ENCODE assay signal across 18 cellular contexts in the genomic region with DNA sequence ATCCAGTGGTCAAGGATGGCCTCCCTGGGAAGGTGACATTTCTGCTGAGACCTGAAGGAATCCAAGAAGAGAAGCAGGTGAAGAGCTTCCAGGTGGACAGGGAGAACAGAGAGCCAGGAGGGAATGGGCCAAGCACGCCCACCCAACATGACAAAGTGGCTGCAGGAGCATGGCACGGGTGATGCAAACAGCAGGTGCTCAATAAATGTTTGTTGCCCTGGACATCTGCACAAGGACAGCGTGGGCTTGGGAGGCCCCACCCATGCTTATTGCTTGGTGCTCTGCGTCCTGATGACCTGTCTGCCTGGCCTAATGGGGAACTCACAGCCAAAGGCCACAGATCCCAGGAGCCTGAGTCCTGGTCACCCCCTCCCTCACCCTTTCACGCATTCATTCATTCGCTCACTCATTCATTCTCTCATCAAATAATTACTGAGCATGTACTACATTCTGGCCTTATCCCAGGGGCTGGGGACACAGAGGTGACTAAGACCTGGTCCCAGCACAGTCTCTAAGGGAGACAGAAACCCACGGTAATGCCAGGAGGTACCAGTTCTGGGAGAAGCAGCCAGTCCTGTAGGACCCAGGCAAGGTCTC. TPM values are rescaled to one million over a fixed set of nuclear protein-coding genes. Genes with fewer than 3 reads are reported as not detected.
DNase-seq lines count a peak whose midpoint lies in the region; ATAC-seq and TF ChIP-seq lines count a peak whose summit lies in the region.
"Had no signal": no experiment of that assay in that cellular context is flagged by ENCODE, and none has a peak within 500 bp of the region (broad histone marks: within the 10 kb centered on the region; RNA-seq: fewer than 3 reads in every experiment).

No MANE protein-coding gene starts in this region.

- intact Hi-C loops in esophagus squamous epithelium (cut with DNase I) = no loop called here

- no peak overlapping the region for H3K4me3 ChIP-seq in HEK293 (ENCODE audit: low read depth, low read length)
- no peak overlapping the region for H3K4me3 ChIP-seq in SJSA1
- H3K4me3 ChIP-seq in esophagus squamous epithelium = no peak overlapping the region
- H3K4me3 ChIP-seq: GM23338 had no signal

- H3K27ac Mint-ChIP-seq in stimulated activated naive B cell treated with anti-CD40 and anti-IgM and Interleukin-4, amounts not matched to agents 10 μg/mL and 1 μg/mL and 100 μg/mL, for 72 hours = peak overlapping the region; percentile 67
- no peak overlapping the region for H3K27ac Mint-ChIP-seq in endothelial cell (ENCODE audit: unreplicated experiment)
- H3K27ac Mint-ChIP-seq: GM23338 had no signal

- H3K27ac ChIP-seq in HEK293 (ENCODE audit: extremely low read depth, low read depth, low read length) (no peak overlapping the region), SJSA1 (peak overlapping the region; percentile 76), esophagus squamous epithelium (peak overlapping the region; percentile 47 to 80 (median 72))

- peaks cover 10 to 21% of the 10 kb centered on the region in 2 donors for H3K36me3 Mint-ChIP-seq in stimulated activated naive B cell treated with anti-CD40 and anti-IgM and Interleukin-4, amounts not matched to agents 10 μg/mL and 1 μg/mL and 100 μg/mL, for 72 hours
- H3K36me3 Mint-ChIP-seq in endothelial cell (ENCODE audit: low read depth, unreplicated experiment) = peaks cover 15% of the 10 kb centered on the region

- no peaks in the 10 kb centered on the region for H3K9me3 Mint-ChIP-seq in stimulated activated naive B cell treated with anti-CD40 and anti-IgM and Interleukin-4, amounts not matched to agents 10 μg/mL and 1 μg/mL and 100 μg/mL, for 72 hours
- H3K9me3 Mint-ChIP-seq in endothelial cell (ENCODE audit: unreplicated experiment) = no peaks in the 10 kb centered on the region

- peaks cover 0 to 18% of the 10 kb centered on the region in 2 experiments; a peak in 2 of 3 replicates for H3K36me3 ChIP-seq in HEK293 (ENCODE audit: control insufficient read depth in 2 of 2, insufficient read depth in 1 of 2, low read length in 2 of 2)
- peaks cover 20% of the 10 kb centered on the region for H3K36me3 ChIP-seq in SJSA1
- H3K36me3 ChIP-seq in esophagus squamous epithelium = peaks cover 10 to 23% (median 11%) of the 10 kb centered on the region in 3 donors

- CTCF ChIA-PET in HEK293 (lab: Yijun Ruan, JAX) = interaction anchor here (0.6 to 2.1 kb wide), 2 partner anchors 129 to 429 kb away, joined by 5 to 11 read pairs; no protein-coding TSS in a partner anchor

- H3K4me1 Mint-ChIP-seq in stimulated activated naive B cell treated with anti-CD40 and anti-IgM and Interleukin-4, amounts not matched to agents 10 μg/mL and 1 μg/mL and 100 μg/mL, for 72 hours = peaks cover 8 to 17% of the 10 kb centered on the region in 2 donors
- no peaks in the 10 kb centered on the region for H3K4me1 Mint-ChIP-seq in endothelial cell (ENCODE audit: unreplicated experiment)

- ATAC-seq in stimulated activated naive B cell treated with anti-CD40 and anti-IgM and Interleukin-4, amounts not matched to agents 10 μg/mL and 1 μg/mL and 100 μg/mL, for 72 hours (replicated peaks) = no peak
- ATAC-seq in HG03280 (IDR thresholded peaks at IDR 0.05; ENCODE audit: unreplicated experiment) = no peak
- no peak for ATAC-seq in HG03432 (IDR thresholded peaks at IDR 0.05; ENCODE audit: unreplicated experiment)
- ATAC-seq: GM23338 had no signal

- WGBS in esophagus squamous epithelium, 2 donors = 85 to 95% methylated on average over 7 of the region's 7 CpGs

- H3K27me3 ChIP-seq in SJSA1 (replicated peaks) = no peaks in the 10 kb centered on the region
- no peaks in the 10 kb centered on the region for H3K27me3 ChIP-seq in esophagus squamous epithelium

- H3K9me3 ChIP-seq in HEK293 (ENCODE audit: control insufficient read depth, insufficient read depth, low read depth, low read length) (no peaks in the 10 kb centered on the region), SJSA1 (replicated peaks) (0 out of 2 replicates have a peak, but pooled peaks cover 3% of the 10 kb centered on the region), esophagus squamous epithelium (no peaks in the 10 kb centered on the region)
- H3K9me3 ChIP-seq: SK-N-SH had no signal

- DNase-seq in SJSA1 (ENCODE audit: low read depth in 1 of 2, low spot score in 2 of 2) = no peak
- DNase-seq in esophagus squamous epithelium (lab: John Stamatoyannopoulos, UW) = no peak
- DNase-seq in stimulated activated naive B cell treated with anti-CD40 and anti-IgM and Interleukin-4, amounts not matched to agents 10 μg/mL and 1 μg/mL and 100 μg/mL, for 72 hours = no peak
- no peak for DNase-seq in NCI-H345 (lab: John Stamatoyannopoulos, UW)
- DNase-seq in endothelial cell (ENCODE audit: low spot score) = no peak
- DNase-seq: C1 segment of cervical spinal cord, DND-41, GDM1, Kasumi-1, NCI-H1105, NCI-H187 treated with DMSO at 0.1 percent for 48 hours, NCI-H446 treated with DMSO at 0.1 percent for 48 hours, NCI-H774, SK-N-SH had no signal

- no peaks in the 10 kb centered on the region for H3K27me3 Mint-ChIP-seq in stimulated activated naive B cell treated with anti-CD40 and anti-IgM and Interleukin-4, amounts not matched to agents 10 μg/mL and 1 μg/mL and 100 μg/mL, for 72 hours
- peaks cover 3% of the 10 kb centered on the region for H3K27me3 Mint-ChIP-seq in endothelial cell (ENCODE audit: unreplicated experiment)

- POLR2A ChIA-PET in HEK293 (lab: Yijun Ruan, JAX) = interaction anchor here (0.5 to 1.0 kb wide), 4 partner anchors 9 to 323 kb away, joined by 3 to 5 read pairs (median 4); no protein-coding TSS in a partner anchor

- H3K4me1 ChIP-seq in HEK293 (ENCODE audit: control insufficient read depth, insufficient read depth, low read length) (no peaks in the 10 kb centered on the region), SJSA1 (replicated peaks) (peaks cover 70% of the 10 kb centered on the region), esophagus squamous epithelium (peaks cover 7 to 31% (median 20%) of the 10 kb centered on the region in 3 donors)

- H3K4me3 Mint-ChIP-seq in stimulated activated naive B cell treated with anti-CD40 and anti-IgM and Interleukin-4, amounts not matched to agents 10 μg/mL and 1 μg/mL and 100 μg/mL, for 72 hours = no peak overlapping the region
- H3K4me3 Mint-ChIP-seq in endothelial cell (ENCODE audit: unreplicated experiment) = no peak overlapping the region
- H3K4me3 Mint-ChIP-seq: GM23338 had no signal

- no peak for TF ChIP-seq CTCF in HEK293 (tag by site-specific recombination; IDR thresholded peaks at IDR 0.05)
- TF ChIP-seq CTCF in esophagus squamous epithelium (IDR thresholded peaks at IDR 0.05) = no peak
- TF ChIP-seq CTCF in endothelial cell (IDR thresholded peaks at IDR 0.05; ENCODE audit: unreplicated experiment) = no peak

- TF ChIP-seq POLR2A in esophagus squamous epithelium (IDR thresholded peaks at IDR 0.05) = no peak

TF ChIP-seq in HEK293, 187 proteins besides CTCF, POLR2A, EP300 and RAD21 (continues in another document):
- no peak for TF ChIP-seq KLF10 (tag by site-specific recombination; IDR thresholded peaks at IDR 0.05)
- TF ChIP-seq, protein P1, sequence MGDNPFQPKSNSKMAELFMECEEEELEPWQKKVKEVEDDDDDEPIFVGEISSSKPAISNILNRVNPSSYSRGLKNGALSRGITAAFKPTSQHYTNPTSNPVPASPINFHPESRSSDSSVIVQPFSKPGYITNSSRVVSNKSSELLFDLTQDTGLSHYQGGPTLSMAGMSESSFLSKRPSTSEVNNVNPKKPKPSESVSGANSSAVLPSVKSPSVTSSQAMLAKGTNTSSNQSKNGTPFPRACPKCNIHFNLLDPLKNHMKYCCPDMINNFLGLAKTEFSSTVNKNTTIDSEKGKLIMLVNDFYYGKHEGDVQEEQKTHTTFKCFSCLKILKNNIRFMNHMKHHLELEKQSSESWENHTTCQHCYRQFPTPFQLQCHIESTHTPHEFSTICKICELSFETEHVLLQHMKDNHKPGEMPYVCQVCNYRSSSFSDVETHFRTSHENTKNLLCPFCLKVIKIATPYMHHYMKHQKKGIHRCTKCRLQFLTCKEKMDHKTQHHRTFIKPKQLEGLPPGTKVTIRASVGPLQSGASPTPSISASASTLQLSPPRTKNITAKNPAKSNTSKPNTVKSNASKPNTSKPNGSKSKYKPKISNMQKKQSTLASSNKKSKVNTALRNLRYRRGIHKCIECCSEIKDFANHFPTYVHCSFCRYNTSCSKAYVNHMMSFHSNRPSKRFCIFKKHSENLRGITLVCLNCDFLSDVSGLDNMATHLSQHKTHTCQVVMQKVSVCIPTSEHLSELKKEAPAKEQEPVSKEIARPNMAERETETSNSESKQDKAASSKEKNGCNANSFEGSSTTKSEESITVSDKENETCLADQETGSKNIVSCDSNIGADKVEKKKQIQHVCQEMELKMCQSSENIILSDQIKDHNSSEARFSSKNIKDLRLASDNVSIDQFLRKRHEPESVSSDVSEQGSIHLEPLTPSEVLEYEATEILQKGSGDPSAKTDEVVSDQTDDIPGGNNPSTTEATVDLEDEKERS (tag by site-specific recombination; IDR thresholded peaks at IDR 0.05) = no peak
- TF ChIP-seq ZNF664 (tag by site-specific recombination; IDR thresholded peaks at IDR 0.05) = 0 out of 2 replicates have a peak, but pooled peaks have one; percentile 13
- TF ChIP-seq ZNF623 (tag by site-specific recombination; IDR thresholded peaks at IDR 0.05) = no peak
- no peak for TF ChIP-seq ZNF658 (tag by site-specific recombination; IDR thresholded peaks at IDR 0.05)
- TF ChIP-seq OVOL3 (tag by site-specific recombination; IDR thresholded peaks at IDR 0.05) = no peak
- TF ChIP-seq, protein P2, sequence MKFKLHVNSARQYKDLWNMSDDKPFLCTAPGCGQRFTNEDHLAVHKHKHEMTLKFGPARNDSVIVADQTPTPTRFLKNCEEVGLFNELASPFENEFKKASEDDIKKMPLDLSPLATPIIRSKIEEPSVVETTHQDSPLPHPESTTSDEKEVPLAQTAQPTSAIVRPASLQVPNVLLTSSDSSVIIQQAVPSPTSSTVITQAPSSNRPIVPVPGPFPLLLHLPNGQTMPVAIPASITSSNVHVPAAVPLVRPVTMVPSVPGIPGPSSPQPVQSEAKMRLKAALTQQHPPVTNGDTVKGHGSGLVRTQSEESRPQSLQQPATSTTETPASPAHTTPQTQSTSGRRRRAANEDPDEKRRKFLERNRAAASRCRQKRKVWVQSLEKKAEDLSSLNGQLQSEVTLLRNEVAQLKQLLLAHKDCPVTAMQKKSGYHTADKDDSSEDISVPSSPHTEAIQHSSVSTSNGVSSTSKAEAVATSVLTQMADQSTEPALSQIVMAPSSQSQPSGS (tag by site-specific recombination; IDR thresholded peaks at IDR 0.05; ENCODE audit: low read depth) = no peak
- TF ChIP-seq ZNF248 (tag by site-specific recombination; IDR thresholded peaks at IDR 0.05) = no peak
- no peak for TF ChIP-seq ZNF16 (tag by site-specific recombination; IDR thresholded peaks at IDR 0.05; ENCODE audit: low read depth)
- 0 out of 2 replicates have a peak, but pooled peaks have one; percentile 51 for TF ChIP-seq ZNF24 (tag by site-specific recombination; IDR thresholded peaks at IDR 0.05)

RNA-seq across cellular contexts. Expression of a gene that starts 13.1 kb away (rescaled TPM):
- total RNA-seq in SJSA1 (2014; rRNA removed; shearing (Covaris generic)) = 39.5 and 46.2 TPM in 2 replicates
- total RNA-seq in esophagus squamous epithelium (10 to 100 TPM; 27.0 to 38.2 (median 33.5) TPM), endothelial cell (ENCODE audit: unreplicated experiment) (50.7 TPM)

RNA-seq across cellular contexts. Expression of a gene that starts 23.0 kb away (rescaled TPM):
- total RNA-seq in SJSA1 (2014; rRNA removed; shearing (Covaris generic)) = 82.8 and 115 TPM in 2 replicates
- 100 to 1,000 TPM in 1 of 4 donors, 10 to 100 TPM in 3; 71.0 to 116 (median 81.6) TPM for total RNA-seq in esophagus squamous epithelium
- total RNA-seq in endothelial cell (ENCODE audit: unreplicated experiment) = 70.8 TPM
